Comparison of ENCODE assay signal across 8 cellular contexts in the genomic region with DNA sequence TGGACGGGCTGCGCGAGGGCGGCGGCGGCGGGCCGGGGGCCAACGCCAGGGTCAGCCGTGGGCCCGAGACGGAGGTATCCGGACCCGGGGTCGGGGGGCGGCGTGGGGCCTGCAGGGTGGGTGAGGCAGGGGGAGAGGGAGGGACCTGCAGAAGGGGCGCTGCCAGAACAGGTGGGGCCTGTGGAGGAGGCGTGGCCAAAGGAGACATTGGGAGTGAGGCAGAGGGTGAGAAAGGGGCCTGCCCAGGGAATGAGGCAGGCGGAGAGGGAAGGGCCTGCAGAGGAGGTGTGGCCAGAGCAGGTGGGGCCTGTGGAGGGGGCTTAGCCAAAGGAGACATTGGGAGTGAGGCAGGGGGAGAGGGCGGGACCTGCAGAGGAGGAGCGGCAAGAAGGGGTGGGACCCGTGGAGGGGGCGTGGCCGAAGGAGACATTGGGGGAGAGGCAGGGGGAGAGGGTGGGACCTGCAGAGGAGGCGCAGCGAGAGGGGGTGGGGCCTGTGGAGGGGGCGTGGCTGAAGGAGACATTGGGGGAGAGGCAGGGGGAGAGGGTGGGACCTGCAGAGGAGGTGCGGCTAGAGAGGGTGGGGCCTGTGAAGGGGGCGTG. TPM values are rescaled to one million over a fixed set of nuclear protein-coding genes. Genes with fewer than 3 reads are reported as not detected.
A peak's percentile ranks its signal among the peaks of the same experiment; 100 is the strongest.
DNase-seq lines count a peak whose midpoint lies in the region; ATAC-seq and TF ChIP-seq lines count a peak whose summit lies in the region.

No MANE protein-coding gene starts in this region.

- TF ChIP-seq EP300 in suprapubic skin (IDR thresholded peaks at IDR 0.05) = no peak

- H3K36me3 ChIP-seq in breast epithelium (no peaks in the 10 kb centered on the region), liver (ENCODE audit: control insufficient read depth in 4 of 4, insufficient read depth in 3 of 4, low read depth in 1 of 4, low read length in 3 of 4) (no peaks in the 10 kb centered on the region), suprapubic skin (no peaks in the 10 kb centered on the region)

- WGBS in liver = 29% methylated on average over 30 of the region's 30 CpGs
- WGBS in suprapubic skin = 7% methylated on average over 20 of the region's 30 CpGs

- peaks cover 33 to 44% (median 37%) of the 10 kb centered on the region in 3 donors for H3K4me1 Mint-ChIP-seq in T-cell

- TF ChIP-seq POLR2A in breast epithelium (IDR thresholded peaks at IDR 0.05) = no peak
- no peak for TF ChIP-seq POLR2A in suprapubic skin (IDR thresholded peaks at IDR 0.05)

- H3K27ac ChIP-seq in AG04450 (ENCODE audit: low read depth, low read length) = no peak overlapping the region
- peak overlapping the region; percentile 78 to 83 for H3K27ac ChIP-seq in breast epithelium
- no peak overlapping the region for H3K27ac ChIP-seq in liver (ENCODE audit: low read depth in 1 of 2, low read length in 2 of 2)
- H3K27ac ChIP-seq in suprapubic skin = peak overlapping the region; percentile 77

- CTCF ChIA-PET in AG04450 (lab: Charles Lee) (interaction anchor here (0.6 to 2.2 kb wide), 12 partner anchors 7 to 74 kb away, joined by 3 to 15 read pairs (median 8); a partner anchor contains a TSS), T-cell (lab: Charles Lee) (interaction anchor here (0.6 to 1.9 kb wide), 15 partner anchors 9 to 801 kb away, joined by 3 to 32 read pairs (median 4); a partner anchor contains a TSS)

- TF ChIP-seq CTCF in AG04450 (IDR thresholded peaks at IDR 0.05; ENCODE audit: low read depth, low read length) = no peak
- no peak for TF ChIP-seq CTCF in breast epithelium (IDR thresholded peaks at IDR 0.05)
- TF ChIP-seq CTCF in liver (IDR thresholded peaks at IDR 0.05; ENCODE audit: low read depth, low read length, missing input control) = no peak
- no peak for TF ChIP-seq CTCF in suprapubic skin (IDR thresholded peaks at IDR 0.05)

- H3K36me3 Mint-ChIP-seq in T-cell = no peaks in the 10 kb centered on the region

- no peak for DNase-seq in AG04450 (ENCODE audit: low read depth, low spot score)
- DNase-seq in T-cell = peak in 32 of 34 experiments; percentile 23 to 73 (median 62)
- DNase-seq in breast epithelium (ENCODE audit: low spot score in 2 of 2) = peak in 1 of 2 donors; percentile 78
- peak in 1 of 2 donors; percentile 87 for DNase-seq in suprapubic skin (ENCODE audit: low spot score in 2 of 2)
- no peak for DNase-seq in cortex of kidney (lab: John Stamatoyannopoulos, UW)
- no peak for DNase-seq in NCI-H1092 treated with DMSO at 0.1 percent for 48 hours (lab: John Stamatoyannopoulos, UW)

- H3K9ac ChIP-seq in liver (ENCODE audit: low read depth in 1 of 2, low read length in 2 of 2) = no peak overlapping the region

- intact Hi-C loops in breast epithelium (cut with DNase I; ENCODE audit: low total_unique reads) = no loop called here

- H3K4me1 ChIP-seq in breast epithelium (peaks cover 0 to 8% of the 10 kb centered on the region in 2 donors), liver (ENCODE audit: control insufficient read depth in 4 of 4, insufficient read depth in 4 of 4, low read length in 3 of 4) (peaks cover 9 to 32% (median 13%) of the 10 kb centered on the region in 4 donors), suprapubic skin (peaks cover 73% of the 10 kb centered on the region)

- peak overlapping the region; percentile 60 to 80 (median 64) for H3K4me3 Mint-ChIP-seq in T-cell

- H3K9me3 Mint-ChIP-seq in T-cell = no peaks in the 10 kb centered on the region

- peaks cover 17 to 20% of the 10 kb centered on the region in 2 donors for H3K27me3 Mint-ChIP-seq in T-cell

- peak overlapping the region; percentile 44; the same call in 1 of the 2 replicates for H3K4me3 ChIP-seq in AG04450 (ENCODE audit: low read depth, low read length)
- H3K4me3 ChIP-seq in breast epithelium = peak overlapping the region; percentile 21 to 75 (median 62)
- peak overlapping the region in 2 of 3 donors; percentile 47 to 49 for H3K4me3 ChIP-seq in liver (ENCODE audit: low read depth in 1 of 3, low read length in 3 of 3)
- peak overlapping the region; percentile 51 for H3K4me3 ChIP-seq in suprapubic skin

- H3K27ac Mint-ChIP-seq in T-cell = peak overlapping the region in 1 of 2 donors; percentile 48

- no peak for TF ChIP-seq RAD21 in liver (IDR thresholded peaks at IDR 0.05)

- H3K9me3 ChIP-seq in AG04450 (ENCODE audit: control insufficient read depth, insufficient read depth, low read length) (peaks cover 4% of the 10 kb centered on the region; the same call in 1 of the 2 replicates), breast epithelium (no peaks in the 10 kb centered on the region), liver (ENCODE audit: control insufficient read depth in 4 of 4, low read length in 3 of 4) (no peaks in the 10 kb centered on the region), suprapubic skin (no peaks in the 10 kb centered on the region)

- POLR2A ChIA-PET in AG04450 (lab: Yijun Ruan, JAX) (interaction anchor here (0.8 to 1.3 kb wide), 2 partner anchors 34 to 51 kb away, joined by 4 read pairs; a partner anchor contains a TSS), T-cell (lab: Charles Lee) (interaction anchor here (0.6 to 0.9 kb wide), 2 partner anchors 30 to 1965 kb away, joined by 3 to 4 read pairs; no protein-coding TSS in a partner anchor)

- ATAC-seq in HG02610 (IDR thresholded peaks at IDR 0.05; ENCODE audit: unreplicated experiment) (peak; percentile 4), T-cell (replicated peaks in 1 of 4) (peak; percentile 3 to 32 (median 16))

- H3K27me3 ChIP-seq in AG04450 (ENCODE audit: control insufficient read depth, insufficient read depth, low read length) = peaks cover 27% of the 10 kb centered on the region
- H3K27me3 ChIP-seq in breast epithelium = peaks cover 5 to 20% of the 10 kb centered on the region in 2 donors
- peaks cover 0 to 8% (median 6%) of the 10 kb centered on the region in 4 donors for H3K27me3 ChIP-seq in liver (ENCODE audit: control insufficient read depth in 4 of 4, insufficient read depth in 4 of 4, low read length in 3 of 4)
- H3K27me3 ChIP-seq in suprapubic skin = peaks cover 38% of the 10 kb centered on the region

TF ChIP-seq in liver, 16 proteins besides CTCF, POLR2A, EP300 and RAD21 (continues in another document):
- TF ChIP-seq NR2F2 (IDR thresholded peaks at IDR 0.05) = no peak
- no peak for TF ChIP-seq FOXA1 (IDR thresholded peaks at IDR 0.05)
- no peak for TF ChIP-seq SP1 (IDR thresholded peaks at IDR 0.05)
- TF ChIP-seq TAF1 (conservative IDR thresholded peaks at IDR 0.05) = no peak
- TF ChIP-seq RXRA (IDR thresholded peaks at IDR 0.05) = no peak
- no peak for TF ChIP-seq HNF4A (conservative IDR thresholded peaks at IDR 0.05)
- no peak for TF ChIP-seq JUND (IDR thresholded peaks at IDR 0.05)
- no peak for TF ChIP-seq YY1 (IDR thresholded peaks at IDR 0.05)
- no peak for TF ChIP-seq FOXA2 (IDR thresholded peaks at IDR 0.05)
- no peak for TF ChIP-seq GABPA (IDR thresholded peaks at IDR 0.05 in 1 of 2, conservative IDR thresholded peaks at IDR 0.05 in 1 of 2)
- no peak for TF ChIP-seq HNF4G (IDR thresholded peaks at IDR 0.05)
- TF ChIP-seq, protein P1, sequence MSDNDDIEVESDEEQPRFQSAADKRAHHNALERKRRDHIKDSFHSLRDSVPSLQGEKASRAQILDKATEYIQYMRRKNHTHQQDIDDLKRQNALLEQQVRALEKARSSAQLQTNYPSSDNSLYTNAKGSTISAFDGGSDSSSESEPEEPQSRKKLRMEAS (IDR thresholded peaks at IDR 0.05) = no peak

RNA-seq across cellular contexts. Expression of a gene that starts 4.2 kb away (rescaled TPM):
- polyA plus RNA-seq in AG04450 (2011; rRNA removed) = not detected in 2 replicates
- polyA minus RNA-seq in AG04450 (2011; rRNA and poly(A)+ RNA removed) = not detected in 2 replicates
- under 1 TPM; 0.28 to 0.85 (median 0.36) TPM for total RNA-seq in T-cell
- total RNA-seq in breast epithelium = 1 to 10 TPM in 1 of 3 donors, under 1 TPM in 1, not detected in 1; 0.59 to 2.0 TPM
- not detected for total RNA-seq in liver
- polyA plus RNA-seq in liver = under 1 TPM; 0.02 to 0.03 TPM
- 1 to 10 TPM in 1 of 4 donors, under 1 TPM in 3; 0.26 to 1.1 (median 0.74) TPM for total RNA-seq in suprapubic skin

RNA-seq across cellular contexts. Expression of a gene that starts 18.3 kb away (rescaled TPM):
- polyA plus RNA-seq in AG04450 (2011; rRNA removed) = 4.1 and 4.7 TPM in 2 replicates
- polyA minus RNA-seq in AG04450 (2011; rRNA and poly(A)+ RNA removed) = 5.8 TPM in 2 replicates
- under 1 TPM in 1 of 5 donors, not detected in 4; 0.06 TPM for total RNA-seq in T-cell
- total RNA-seq in breast epithelium = 10 to 100 TPM in 1 of 3 donors, 1 to 10 TPM in 2; 1.4 to 15.1 (median 6.6) TPM
- total RNA-seq in liver = 1 to 10 TPM; 1.8 to 3.3 TPM
- polyA plus RNA-seq in liver = 1 to 10 TPM in 1 of 2 donors, not detected in 1; 2.4 TPM
- total RNA-seq in suprapubic skin = 10 to 100 TPM; 15.2 to 41.6 (median 30.9) TPM

RNA-seq across cellular contexts. Expression of a gene that starts 33.7 kb away (rescaled TPM):
- polyA plus RNA-seq in AG04450 (2011; rRNA removed) (5.6 and 6.2 TPM in 2 replicates), liver (1 to 10 TPM; 3.0 to 9.7 TPM)
- 9.0 and 9.8 TPM in 2 replicates for polyA minus RNA-seq in AG04450 (2011; rRNA and poly(A)+ RNA removed)
- total RNA-seq in T-cell (10 to 100 TPM; 68.1 to 93.1 (median 73.5) TPM), breast epithelium (10 to 100 TPM; 13.3 to 17.1 (median 13.8) TPM), liver (10 to 100 TPM in 1 of 2 donors, 1 to 10 TPM in 1; 9.4 to 11.7 TPM), suprapubic skin (10 to 100 TPM; 25.1 to 52.4 (median 29.3) TPM)

RNA-seq across cellular contexts. Expression of a gene that starts 40.0 kb away (rescaled TPM):
- polyA plus RNA-seq in AG04450 (2011; rRNA removed) (6.7 and 9.1 TPM in 2 replicates), liver (1 to 10 TPM; 1.4 to 5.0 TPM)
- polyA minus RNA-seq in AG04450 (2011; rRNA and poly(A)+ RNA removed) = 9.6 and 20.1 TPM in 2 replicates
- total RNA-seq in T-cell (10 to 100 TPM in 4 of 5 donors, 1 to 10 TPM in 1; 9.6 to 15.1 (median 13.7) TPM), breast epithelium (10 to 100 TPM in 1 of 3 donors, 1 to 10 TPM in 2; 7.5 to 12.5 (median 9.2) TPM), liver (1 to 10 TPM; 4.2 to 4.7 TPM), suprapubic skin (10 to 100 TPM; 17.2 to 29.4 (median 25.6) TPM)

RNA-seq across cellular contexts. Expression of a gene that starts 44.6 kb away (rescaled TPM):
- 0.88 TPM in 1 of 2 replicates, not detected in the other for polyA plus RNA-seq in AG04450 (2011; rRNA removed)
- polyA minus RNA-seq in AG04450 (2011; rRNA and poly(A)+ RNA removed) = not detected in 2 replicates
- total RNA-seq in T-cell = 1 to 10 TPM in 3 of 5 donors, under 1 TPM in 2; 0.76 to 4.5 (median 1.3) TPM
- 1 to 10 TPM in 1 of 3 donors, not detected in 2; 2.3 TPM for total RNA-seq in breast epithelium
- 1 to 10 TPM in 1 of 2 donors, not detected in 1; 2.5 TPM for total RNA-seq in liver
- under 1 TPM; 0.32 to 0.36 TPM for polyA plus RNA-seq in liver
- not detected for total RNA-seq in suprapubic skin

Comparison
In these comparisons a context has a peak if more than half of its experiments do, and no peak if none do; other contexts are left out.
1. DNase-seq: peak in T-cell (32 of 34); none in AG04450 (single experiment), cortex of kidney (single experiment) and NCI-H1092 treated with DMSO at 0.1 percent for 48 hours (single experiment).
2. H3K27ac ChIP-seq: peak in breast epithelium (2 of 2) and suprapubic skin (single experiment); none in AG04450 (single experiment) and liver (0 of 2).
3. Peak in every context shown above with its lines, with median percentiles within 50 percentile points of each other: H3K4me3 ChIP-seq.